In genomic region chr6:125753218-125753936, GRCh38 we compare ENCODE assay signal across 8 cellular contexts. TPM values are rescaled to one million over a fixed set of nuclear protein-coding genes. Genes with fewer than 3 reads are reported as not detected.
DNase-seq lines count a peak whose midpoint lies in the region; ATAC-seq and TF ChIP-seq lines count a peak whose summit lies in the region.

No MANE protein-coding gene starts in this region.

- peaks cover 49% of the 10 kb centered on the region for H3K27me3 Mint-ChIP-seq in activated T-cell treated with anti-CD3 and anti-CD28 coated beads, Interleukin-2, amount 50 U/mL, for 72 hours (ENCODE audit: low read depth)

- 22 to 34% (median 26%) methylated on average over 5 of the region's 5 CpGs for WGBS in stomach, 5 donors

- ATAC-seq in foreskin keratinocyte (no peak), GM21515 (IDR thresholded peaks at IDR 0.05; ENCODE audit: unreplicated experiment) (no peak)
- ATAC-seq in activated T-cell treated with anti-CD3 and anti-CD28 coated beads, Interleukin-2, amount 50 U/mL, for 72 hours (replicated peaks in 1 of 2): no peak

- peak; percentile 61 for TF ChIP-seq CTCF in foreskin keratinocyte (conservative IDR thresholded peaks at IDR 0.05)
- peak; percentile 39 to 41 for TF ChIP-seq CTCF in tibial artery (IDR thresholded peaks at IDR 0.05)
- TF ChIP-seq CTCF in stomach (IDR thresholded peaks at IDR 0.05): peak in 3 of 7 experiments; percentile 31 to 33 (median 31)

- peaks cover 27% of the 10 kb centered on the region for H3K4me1 Mint-ChIP-seq in activated T-cell treated with anti-CD3 and anti-CD28 coated beads, Interleukin-2, amount 50 U/mL, for 72 hours (ENCODE audit: low read depth)

- H3K9me3 ChIP-seq in tibial artery (no peaks in the 10 kb centered on the region), stomach (no peaks in the 10 kb centered on the region)

- TF ChIP-seq EP300 in stomach (IDR thresholded peaks at IDR 0.05): no peak

- H3K27me3 ChIP-seq in foreskin keratinocyte (peaks cover 91% of the 10 kb centered on the region), tibial artery (no peaks in the 10 kb centered on the region), stomach (peaks cover 0 to 74% (median 44%) of the 10 kb centered on the region in 3 donors)

- no peak overlapping the region for H3K4me3 Mint-ChIP-seq in activated T-cell treated with anti-CD3 and anti-CD28 coated beads, Interleukin-2, amount 50 U/mL, for 72 hours

- H3K4me1 ChIP-seq in foreskin keratinocyte (peaks cover 4% of the 10 kb centered on the region), tibial artery (peaks cover 0 to 51% (median 21%) of the 10 kb centered on the region in 4 donors), stomach (peaks cover 7 to 32% (median 17%) of the 10 kb centered on the region in 4 donors)

- H3K27ac ChIP-seq in foreskin keratinocyte (no peak overlapping the region), tibial artery (peak overlapping the region; percentile 99), stomach (no peak overlapping the region)

- H3K36me3 ChIP-seq in tibial artery (peaks cover 0 to 12% (median 11%) of the 10 kb centered on the region in 3 donors), stomach (no peaks in the 10 kb centered on the region)

- intact Hi-C loops in tibial artery (cut with DNase I; ENCODE audit: low total_unique reads) (no loop called here), stomach (cut with DNase I; ENCODE audit: low total_unique reads) (no loop called here)

- no peaks in the 10 kb centered on the region for H3K9me3 Mint-ChIP-seq in activated T-cell treated with anti-CD3 and anti-CD28 coated beads, Interleukin-2, amount 50 U/mL, for 72 hours

- no peak overlapping the region for H3K27ac Mint-ChIP-seq in activated T-cell treated with anti-CD3 and anti-CD28 coated beads, Interleukin-2, amount 50 U/mL, for 72 hours

- peaks cover 0 to 1% of the 10 kb centered on the region in 2 donors for H3K36me3 Mint-ChIP-seq in activated T-cell treated with anti-CD3 and anti-CD28 coated beads, Interleukin-2, amount 50 U/mL, for 72 hours (ENCODE audit: insufficient read depth in 2 of 2)

- peak; percentile 5 for DNase-seq in SIG-M5 treated with dmso at 0.1 percent for 504 hours (lab: John Stamatoyannopoulos, UW; ENCODE audit: unreplicated experiment)
- no peak for DNase-seq in SIG-M5 (lab: John Stamatoyannopoulos, UW)
- DNase-seq in RKO (ENCODE audit: low spot score): peak; percentile 49
- no peak for DNase-seq in foreskin keratinocyte
- peak in 1 of 2 donors; percentile 52 for DNase-seq in tibial artery
- no peak for DNase-seq in activated T-cell treated with anti-CD3 and anti-CD28 coated beads, Interleukin-2, amount 50 U/mL, for 72 hours
- DNase-seq in stomach: no peak

- H3K4me3 ChIP-seq in tibial artery (peak overlapping the region; percentile 89 to 95), stomach (no peak overlapping the region)

- no peak for TF ChIP-seq POLR2A in stomach (IDR thresholded peaks at IDR 0.05)

RNA-seq across cellular contexts. Expression of gene HEY2, which starts 3.9 kb away (rescaled TPM):
- total RNA-seq in foreskin keratinocyte (not detected in 2 replicates), stomach (1 to 10 TPM in 3 of 5 donors, not detected in 2; 1.0 to 1.7 (median 1.3) TPM)
- polyA plus RNA-seq in foreskin keratinocyte (not detected in 2 replicates), stomach (1 to 10 TPM in 2 of 3 donors, under 1 TPM in 1; 0.83 to 3.8 (median 1.1) TPM)
- total RNA-seq in activated T-cell treated with anti-CD3 and anti-CD28 coated beads, Interleukin-2, amount 50 U/mL, for 72 hours: under 1 TPM in 1 of 2 donors, not detected in 1; 0.12 TPM

RNA-seq across cellular contexts. Expression of gene NCOA7, which starts 37.4 kb away (rescaled TPM):
- 13.0 and 14.7 TPM in 2 replicates for total RNA-seq in foreskin keratinocyte
- 3.6 and 4.9 TPM in 2 replicates for polyA plus RNA-seq in foreskin keratinocyte
- 10 to 100 TPM; 59.6 to 69.1 TPM for total RNA-seq in activated T-cell treated with anti-CD3 and anti-CD28 coated beads, Interleukin-2, amount 50 U/mL, for 72 hours
- 100 to 1,000 TPM in 1 of 5 donors, 10 to 100 TPM in 3, 1 to 10 TPM in 1; 1.2 to 131 (median 27.5) TPM for total RNA-seq in stomach
- 10 to 100 TPM; 13.7 to 26.0 (median 17.6) TPM for polyA plus RNA-seq in stomach

Comparison
In these comparisons a context has a peak if more than half of its experiments do, and no peak if none do; other contexts are left out.
1. DNase-seq: peak in SIG-M5 treated with dmso at 0.1 percent for 504 hours (single experiment) and RKO (single experiment); none in SIG-M5 (single experiment), foreskin keratinocyte (0 of 2), activated T-cell treated with anti-CD3 and anti-CD28 coated beads, Interleukin-2, amount 50 U/mL, for 72 hours (0 of 2) and stomach (single experiment).
2. H3K27ac ChIP-seq: peak in tibial artery (2 of 2); none in foreskin keratinocyte (single experiment) and stomach (0 of 5).
3. H3K4me3 ChIP-seq: peak in tibial artery (2 of 2); none in stomach (0 of 4).